In genomic region chr5:16737173-16737572, GRCh38 we compare ENCODE assay signal across 14 cellular contexts.
DNase-seq lines count a peak whose midpoint lies in the region; ATAC-seq, FAIRE-seq and TF ChIP-seq lines count a peak whose summit lies in the region.
"Had no signal": no experiment of that assay in that cellular context is flagged by ENCODE, and none has a peak within 500 bp of the region (broad histone marks: within the 10 kb centered on the region; RNA-seq: fewer than 3 reads in every experiment).

No MANE protein-coding gene starts in this region.

- peak overlapping the region; percentile 78 for H3K27ac Mint-ChIP-seq in glutamatergic neuron (ENCODE audit: unreplicated experiment)
- H3K27ac Mint-ChIP-seq: activated CD4-positive, alpha-beta memory T cell treated with anti-CD3 and anti-CD28 coated beads for 36 hours had no signal

- H3K9me3 ChIP-seq in PC-9 (ENCODE audit: insufficient read depth, low read depth), result no peaks in the 10 kb centered on the region
- H3K9me3 ChIP-seq in pancreas, result no peaks in the 10 kb centered on the region
- H3K9me3 ChIP-seq: neutrophil had no signal

- DNase-seq in GM12865 (ENCODE audit: low read depth), result peak; percentile 29
- no peak for DNase-seq in PC-9
- no peak for DNase-seq in glutamatergic neuron
- no peak for DNase-seq in pancreas
- DNase-seq in activated CD8-positive, alpha-beta memory T cell treated with anti-CD3 and anti-CD28 coated beads, Interleukin-2, amount 50 U/mL, for 48 hours, result no peak
- DNase-seq in stimulated activated CD4-positive, alpha-beta T cell treated with anti-CD3 and anti-CD28 coated beads, Interleukin-1b, Interleukin-23, amount 100 ng/mL, for 48 hours, result no peak
- DNase-seq: activated CD4-positive, alpha-beta memory T cell treated with anti-CD3 and anti-CD28 coated beads for 36 hours; GDM1; NCI-H1436 treated with DMSO at 0.1 percent for 48 hours had no signal

- H3K79me2 ChIP-seq in PC-9 (ENCODE audit: low read depth), result 0 out of 2 replicates have a peak, but pooled peaks cover 4% of the 10 kb centered on the region

- peak overlapping the region; percentile 74; the same call in 1 of the 2 replicates for H3K4me2 ChIP-seq in PC-9

- intact Hi-C loops in PC-9 (cut with micrococcal nuclease; ENCODE audit: unreplicated experiment) (no loop called here), pancreas (cut with DNase I) (no loop called here)

- H3K4me1 Mint-ChIP-seq in glutamatergic neuron (ENCODE audit: low read depth, unreplicated experiment), result peaks cover 64% of the 10 kb centered on the region
- H3K4me1 Mint-ChIP-seq: central memory CD8-positive, alpha-beta T cell had no signal

- 45 to 59% methylated on average over 3 of the region's 3 CpGs for WGBS in pancreas, 2 donors

- no peak for FAIRE-seq in pancreas (lab: Jason Lieb, UNC)
- FAIRE-seq: keratinocyte had no signal

- POLR2A ChIA-PET in PC-9 (lab: Charles Lee; ENCODE audit: unreplicated experiment), result no interaction called here

- BruUV-seq in PC-9 (replicated peaks; lab: Mats Ljungman, UMichigan), result no TSS peak

- H3K4me3 ChIP-seq in GM12865 (ENCODE audit: low read depth, low read length) (no peak overlapping the region), PC-9 (no peak overlapping the region), pancreas (no peak overlapping the region)

- no peak for ATAC-seq in pancreas
- ATAC-seq in HG03460 (IDR thresholded peaks at IDR 0.05; ENCODE audit: unreplicated experiment), result no peak
- ATAC-seq in GM18868 (IDR thresholded peaks at IDR 0.05; ENCODE audit: unreplicated experiment), result no peak

- H3K27ac ChIP-seq in PC-9 (peak overlapping the region; percentile 97), pancreas (peak overlapping the region; percentile 18 to 74 (median 69))
- H3K27ac ChIP-seq: neutrophil had no signal

- H3K4me3 Mint-ChIP-seq in glutamatergic neuron (ENCODE audit: unreplicated experiment), result peak overlapping the region; percentile 59
- H3K4me3 Mint-ChIP-seq: activated CD4-positive, alpha-beta memory T cell treated with anti-CD3 and anti-CD28 coated beads for 36 hours; central memory CD8-positive, alpha-beta T cell had no signal

- H3K4me1 ChIP-seq in PC-9 (replicated peaks; ENCODE audit: insufficient read depth), result peaks cover 28% of the 10 kb centered on the region
- peaks cover 12 to 24% (median 20%) of the 10 kb centered on the region in 3 donors for H3K4me1 ChIP-seq in pancreas

- no peaks in the 10 kb centered on the region for H3K9me2 ChIP-seq in PC-9 (ENCODE audit: insufficient read depth)

- H3K27me3 ChIP-seq in PC-9 (ENCODE audit: insufficient read depth, low read depth), result no peaks in the 10 kb centered on the region
- no peaks in the 10 kb centered on the region for H3K27me3 ChIP-seq in pancreas

- H3F3A ChIP-seq in PC-9 (ENCODE audit: insufficient read depth, low read depth), result peaks cover 36% of the 10 kb centered on the region

- H3K36me3 Mint-ChIP-seq in glutamatergic neuron (ENCODE audit: unreplicated experiment), result no peaks in the 10 kb centered on the region
- H3K36me3 Mint-ChIP-seq: activated CD4-positive, alpha-beta memory T cell treated with anti-CD3 and anti-CD28 coated beads for 36 hours had no signal

- H2AFZ ChIP-seq in PC-9, result no peak overlapping the region

- peaks cover 13% of the 10 kb centered on the region for H3K27me3 Mint-ChIP-seq in glutamatergic neuron (ENCODE audit: unreplicated experiment)

- H3K36me3 ChIP-seq in PC-9 (ENCODE audit: low read depth) (no peaks in the 10 kb centered on the region), pancreas (no peaks in the 10 kb centered on the region)
- H3K36me3 ChIP-seq: neutrophil had no signal

- TF ChIP-seq CTCF in GM12865 (IDR thresholded peaks at IDR 0.05; ENCODE audit: insufficient read depth, low read depth, low read length, missing control alignments), result no peak
- no peak for TF ChIP-seq CTCF in PC-9 (conservative IDR thresholded peaks at IDR 0.05)
- TF ChIP-seq CTCF in glutamatergic neuron (IDR thresholded peaks at IDR 0.05; ENCODE audit: partially characterized antibody, unreplicated experiment), result no peak
- no peak for TF ChIP-seq CTCF in pancreas (IDR thresholded peaks at IDR 0.05)

- no peaks in the 10 kb centered on the region for H4K20me1 ChIP-seq in PC-9 (ENCODE audit: insufficient read depth)

- peaks cover 16% of the 10 kb centered on the region for H3K9me3 Mint-ChIP-seq in glutamatergic neuron (ENCODE audit: unreplicated experiment)
- H3K9me3 Mint-ChIP-seq: activated CD4-positive, alpha-beta memory T cell treated with anti-CD3 and anti-CD28 coated beads for 36 hours had no signal

- CTCF ChIA-PET in PC-9 (lab: Charles Lee), result interaction anchor here (0.6 to 0.8 kb wide), 2 partner anchors 57 to 1288 kb away, joined by 3 read pairs; no protein-coding TSS in a partner anchor
